In genomic region chr11:76701701-76702100, GRCh38 we compare ENCODE assay signal across 15 cellular contexts. TPM values are rescaled to one million over a fixed set of nuclear protein-coding genes. Genes with fewer than 3 reads are reported as not detected.
DNase-seq lines count a peak whose midpoint lies in the region; ATAC-seq and TF ChIP-seq lines count a peak whose summit lies in the region.
"Had no signal": no experiment of that assay in that cellular context is flagged by ENCODE, and none has a peak within 500 bp of the region (broad histone marks: within the 10 kb centered on the region; RNA-seq: fewer than 3 reads in every experiment).

No MANE protein-coding gene starts in this region.

- H3K4me1 ChIP-seq in IMR-90 (ENCODE audit: control insufficient read depth, insufficient read depth, low read length) (peaks cover 21% of the 10 kb centered on the region), ascending aorta (no peaks in the 10 kb centered on the region)

- DNase-seq in AG08396 (ENCODE audit: low spot score), result peak; percentile 62
- DNase-seq in IMR-90, result peak; percentile 63
- peak; percentile 40 for DNase-seq in astrocyte of the spinal cord (ENCODE audit: low read depth, low spot score)
- DNase-seq in islet precursor cell, result peak; percentile 92
- no peak for DNase-seq in iPS-NIHi7 (ENCODE audit: extremely low spot score)
- no peak for DNase-seq in RPMI8226
- DNase-seq in ascending aorta (ENCODE audit: low spot score in 2 of 2), result no peak
- DNase-seq: activated CD8-positive, alpha-beta T cell treated with anti-CD3 and anti-CD28 coated beads for 36 hours; BE2C; NCI-H1694 treated with DMSO at 0.1 percent for 48 hours; NCI-H526 treated with DMSO at 0.1 percent for 48 hours; stimulated activated CD4-positive, alpha-beta T cell treated with anti-CD3 and anti-CD28 coated beads, Interleukin-2, amount 100 ng/mL, for 24 hours had no signal

- peak overlapping the region; percentile 87 for H2AK5ac ChIP-seq in IMR-90 (ENCODE audit: low read depth, low read length)

- peaks cover 21% of the 10 kb centered on the region for H3K9me1 ChIP-seq in IMR-90 (ENCODE audit: insufficient read depth, low read length)

- H3K23ac ChIP-seq in IMR-90 (ENCODE audit: low read depth, low read length), result no peak overlapping the region

- ATAC-seq in IMR-90 (ENCODE audit: low read depth), result peak; percentile 55
- no peak for ATAC-seq in HG03521 (IDR thresholded peaks at IDR 0.05; ENCODE audit: unreplicated experiment)
- ATAC-seq: activated CD8-positive, alpha-beta T cell treated with anti-CD3 and anti-CD28 coated beads for 36 hours had no signal

- no TSS peak for BruUV-seq in IMR-90 (replicated peaks; lab: Mats Ljungman, UMichigan)

- no peak for TF ChIP-seq CTCF in IMR-90 (conservative IDR thresholded peaks at IDR 0.05; ENCODE audit: low read depth, low read length)
- no peak for TF ChIP-seq CTCF in astrocyte of the spinal cord (IDR thresholded peaks at IDR 0.05; ENCODE audit: low read depth, low read length)
- no peak for TF ChIP-seq CTCF in ascending aorta (IDR thresholded peaks at IDR 0.05)

- H2BK5ac ChIP-seq in IMR-90 (ENCODE audit: low read depth, low read length, poor library complexity, severe bottlenecking), result no peak overlapping the region

- TF ChIP-seq RAD21 in IMR-90 (IDR thresholded peaks at IDR 0.05; ENCODE audit: low read length), result no peak

- peak overlapping the region; percentile 43 for H3K14ac ChIP-seq in IMR-90 (replicated peaks; ENCODE audit: low read depth, low read length)

- no peak overlapping the region for H3K9ac ChIP-seq in IMR-90 (ENCODE audit: low read depth, low read length)

- H4K91ac ChIP-seq in IMR-90 (ENCODE audit: insufficient read depth, low read depth, low read length), result peak overlapping the region; percentile 45; the same call in 1 of the 2 replicates

- POLR2A ChIA-PET in IMR-90 (lab: Charles Lee; ENCODE audit: unreplicated experiment), result no interaction called here

- H2AFZ ChIP-seq in IMR-90 (replicated peaks; ENCODE audit: low read length, poor library complexity), result peak overlapping the region; percentile 79

- H4K8ac ChIP-seq in IMR-90 (ENCODE audit: low read depth in 2 of 2, low read length in 2 of 2), result peak overlapping the region in 1 of 2 experiments; percentile 6; a peak in 1 of 4 replicates

- H2BK120ac ChIP-seq in IMR-90 (ENCODE audit: low read depth, low read length), result peak overlapping the region; percentile 49; the same call in 1 of the 2 replicates

- H3K27ac ChIP-seq in IMR-90 (ENCODE audit: insufficient read depth, low read length), result no peak overlapping the region
- H3K27ac ChIP-seq in ascending aorta, result no peak overlapping the region
- H3K27ac ChIP-seq: epithelial cell of prostate had no signal

- H3K4me2 ChIP-seq in IMR-90 (ENCODE audit: low read depth, low read length), result no peak overlapping the region

- CTCF ChIA-PET in IMR-90 (lab: Yijun Ruan, JAX), result no interaction called here

- H4K20me1 ChIP-seq in IMR-90 (ENCODE audit: insufficient read depth, low read length), result peaks cover 9% of the 10 kb centered on the region; the same call in 1 of the 2 replicates

- H3K27me3 ChIP-seq in IMR-90 (ENCODE audit: control insufficient read depth, insufficient read depth, low read length), result peaks cover 3% of the 10 kb centered on the region; the same call in 1 of the 2 replicates
- H3K27me3 ChIP-seq in ascending aorta, result no peaks in the 10 kb centered on the region
- H3K27me3 ChIP-seq: BE2C had no signal

- intact Hi-C loops in IMR-90 (cut with micrococcal nuclease) (no loop called here), ascending aorta (cut with DNase I) (no loop called here)

- WGBS in IMR-90 (ENCODE audit: extremely low coverage in 2 of 2, insufficient read length in 1 of 2), 2 experiments, result no CpG with 5 or more reads among the region's 5 CpGs

- no peak overlapping the region for H3K56ac ChIP-seq in IMR-90 (ENCODE audit: extremely low read depth, insufficient read depth, low read length)

- peak overlapping the region; percentile 25; the same call in 1 of the 3 replicates for H2BK15ac ChIP-seq in IMR-90 (ENCODE audit: low read depth, low read length)

- peak overlapping the region; percentile 36; the same call in 1 of the 2 replicates for H3K18ac ChIP-seq in IMR-90 (ENCODE audit: low read depth, low read length)

- no peaks in the 10 kb centered on the region for H3K79me1 ChIP-seq in IMR-90 (ENCODE audit: low read depth in 1 of 2, low read length in 2 of 2)

- H2AK9ac ChIP-seq in IMR-90 (replicated peaks; ENCODE audit: low read depth, low read length, poor library complexity), result no peak overlapping the region

- H3K36me3 ChIP-seq in IMR-90 (ENCODE audit: control insufficient read depth, insufficient read depth, low read length) (no peaks in the 10 kb centered on the region), ascending aorta (no peaks in the 10 kb centered on the region)
- H3K36me3 ChIP-seq: BE2C had no signal

- peak overlapping the region; percentile 39; the same call in 1 of the 2 replicates for H3K4ac ChIP-seq in IMR-90 (ENCODE audit: low read depth, low read length)

- in situ Hi-C loops in IMR-90 (cut with MboI; ENCODE audit: low sequenced_read_pairs) (no loop called here), astrocyte of the spinal cord (cut with HindIII; ENCODE audit: low sequenced_read_pairs) (no loop called here)

- no peak overlapping the region for H3K4me3 ChIP-seq in IMR-90 (ENCODE audit: insufficient read depth, low read depth, low read length)
- no peak overlapping the region for H3K4me3 ChIP-seq in astrocyte of the spinal cord (ENCODE audit: low read depth, low read length)
- no peak overlapping the region for H3K4me3 ChIP-seq in ascending aorta

- H3K9me3 ChIP-seq in IMR-90 (ENCODE audit: control insufficient read depth, insufficient read depth, low read length), result no peaks in the 10 kb centered on the region; the same call in 1 of the 2 replicates
- H3K9me3 ChIP-seq in ascending aorta, result no peaks in the 10 kb centered on the region
- H3K9me3 ChIP-seq: BE2C had no signal

- TF ChIP-seq POLR2A in IMR-90 (IDR thresholded peaks at IDR 0.05; ENCODE audit: low read depth, low read length), result no peak

- H2BK20ac ChIP-seq in IMR-90 (ENCODE audit: low read depth, low read length), result peak overlapping the region; percentile 23; the same call in 1 of the 2 replicates

- dilution Hi-C loops in IMR-90 (cut with HindIII; ENCODE audit: low sequenced_read_pairs, unreplicated experiment), result no loop called here

- H4K5ac ChIP-seq in IMR-90 (ENCODE audit: low read depth, low read length), result peak overlapping the region; percentile 6; the same call in 1 of the 2 replicates

TF ChIP-seq in IMR-90, 13 proteins besides CTCF, POLR2A, EP300 and RAD21:
- 0 out of 2 replicates have a peak, but pooled peaks have one; percentile 24 for TF ChIP-seq FOS (IDR thresholded peaks at IDR 0.05; ENCODE audit: low read depth, low read length)
- no peak for TF ChIP-seq MAFK (IDR thresholded peaks at IDR 0.05; ENCODE audit: low read depth, low read length)

RNA-seq across cellular contexts. Expression of gene LRRC32, which starts 31.2 kb away (rescaled TPM):
- total RNA-seq in IMR-90 (2012; rRNA removed), result 4.2 and 5.2 TPM in 2 replicates
- polyA plus RNA-seq in IMR-90 (2012; rRNA removed), result 13.0 and 13.7 TPM in 2 replicates
- 10.9 and 20.1 TPM in 2 replicates for polyA plus RNA-seq in IMR-90 (2012; cell fraction: cytosol; rRNA removed)
- polyA plus RNA-seq in IMR-90 (2012; cell fraction: nucleus; rRNA removed; ENCODE audit: low replicate concordance), result 8.8 and 12.9 TPM in 2 replicates
- 280 TPM for total RNA-seq in ascending aorta
- total RNA-seq: G401 had no signal

Comparison
In these comparisons a context has a peak if more than half of its experiments do, and no peak if none do; other contexts are left out.
1. DNase-seq: peak in AG08396 (single experiment), IMR-90 (single experiment), astrocyte of the spinal cord (single experiment) and islet precursor cell (single experiment); none in iPS-NIHi7 (single experiment), RPMI8226 (single experiment) and ascending aorta (0 of 2).
2. RNA of gene LRRC32, which starts 31.2 kb away (total RNA-seq): 280 TPM in ascending aorta (single experiment); 4.2 to 5.2 TPM in IMR-90; every median in the first group is over 10 times any median in the second.